ENCODE assay signal across 14 cellular contexts in genomic region chr4:186942745-186943606, GRCh38.
DNase-seq lines count a peak whose midpoint lies in the region; ATAC-seq, FAIRE-seq and TF ChIP-seq lines count a peak whose summit lies in the region.
"Had no signal": no experiment of that assay in that cellular context is flagged by ENCODE, and none has a peak within 500 bp of the region (broad histone marks: within the 10 kb centered on the region; RNA-seq: fewer than 3 reads in every experiment).

No MANE protein-coding gene starts in this region.

- POLR2A ChIA-PET in SK-N-SH (lab: Yijun Ruan, JAX) = no interaction called here

- WGBS in SK-N-SH (ENCODE audit: low lambda C conversion rate) = 40% methylated on average over 7 of the region's 7 CpGs
- 72% methylated on average over 7 of the region's 7 CpGs for WGBS in smooth muscle cell (ENCODE audit: low lambda C conversion rate)

- H3K9me3 ChIP-seq in SK-N-SH (no peaks in the 10 kb centered on the region), SJCRH30 (replicated peaks) (no peaks in the 10 kb centered on the region), smooth muscle cell (replicated peaks; ENCODE audit: low read depth) (no peaks in the 10 kb centered on the region)
- H3K9me3 ChIP-seq: psoas muscle had no signal

- H3K4me1 ChIP-seq in SK-N-SH (ENCODE audit: control insufficient read depth in 1 of 2, insufficient read depth in 2 of 2, low read depth in 1 of 2, low read length in 1 of 2) (no peaks in the 10 kb centered on the region; a peak in 1 of 4 replicates), SJCRH30 (peaks cover 11% of the 10 kb centered on the region), smooth muscle cell (ENCODE audit: low read depth) (peaks cover 1% of the 10 kb centered on the region)
- H3K4me1 ChIP-seq: psoas muscle had no signal

- no peak overlapping the region for H3K4me2 ChIP-seq in SK-N-SH
- H3K4me2 ChIP-seq in smooth muscle cell = no peak overlapping the region

- FAIRE-seq in RCC 7860 (lab: Jason Lieb, UNC) = no peak

- intact Hi-C loops in left cardiac atrium (cut with DNase I) = no loop called here

- no peak overlapping the region for H3K9ac ChIP-seq in SK-N-SH
- no peak overlapping the region for H3K9ac ChIP-seq in smooth muscle cell (ENCODE audit: low read depth)

- no peak for TF ChIP-seq RAD21 in SK-N-SH (IDR thresholded peaks at IDR 0.05; ENCODE audit: low read length)

- TF ChIP-seq EP300 in SK-N-SH (IDR thresholded peaks at IDR 0.05; ENCODE audit: borderline replicate concordance in 1 of 2, low read depth in 1 of 2, low read length in 1 of 2) = no peak

- H3K27ac ChIP-seq in SK-N-SH (ENCODE audit: low read depth in 2 of 2, low read length in 1 of 2) (no peak overlapping the region), SJCRH30 (no peak overlapping the region), smooth muscle cell (ENCODE audit: low read depth) (no peak overlapping the region)
- H3K27ac ChIP-seq: psoas muscle had no signal

- CTCF ChIA-PET in SK-N-SH (lab: Yijun Ruan, JAX) = no interaction called here

- no peak; the same call in 2 of the 3 replicates for ATAC-seq in SK-N-SH treated with all-trans-retinoic acid at 6 μM for 48 hours
- peak; percentile 40 to 53 for ATAC-seq in left cardiac atrium
- ATAC-seq: psoas muscle, T-cell had no signal

- H2AFZ ChIP-seq in SK-N-SH (ENCODE audit: low read depth) (no peak overlapping the region), smooth muscle cell (ENCODE audit: low read depth) (no peak overlapping the region)

- H3K27me3 ChIP-seq in SK-N-SH (ENCODE audit: insufficient read depth) = no peaks in the 10 kb centered on the region; the same call in 1 of the 2 replicates
- no peaks in the 10 kb centered on the region for H3K27me3 ChIP-seq in SJCRH30
- H3K27me3 ChIP-seq in smooth muscle cell (ENCODE audit: low read depth) = no peaks in the 10 kb centered on the region

- no peak overlapping the region for H3K4me3 ChIP-seq in SK-N-SH (ENCODE audit: low read depth in 2 of 2, low read length in 1 of 2)
- no peak overlapping the region for H3K4me3 ChIP-seq in SJCRH30
- no peak overlapping the region for H3K4me3 ChIP-seq in smooth muscle cell
- H3K4me3 ChIP-seq: psoas muscle had no signal

- H3K79me2 ChIP-seq in SK-N-SH (ENCODE audit: insufficient read depth) (no peaks in the 10 kb centered on the region), smooth muscle cell (ENCODE audit: low read depth) (no peaks in the 10 kb centered on the region)

- no peak for TF ChIP-seq CTCF in SK-N-SH (IDR thresholded peaks at IDR 0.05)
- TF ChIP-seq CTCF in smooth muscle cell (IDR thresholded peaks at IDR 0.05; ENCODE audit: borderline replicate concordance, insufficient read depth, poor library complexity, severe bottlenecking) = no peak

- no peaks in the 10 kb centered on the region for H3K36me3 ChIP-seq in SK-N-SH (replicated peaks in 1 of 2; ENCODE audit: control insufficient read depth in 1 of 2, insufficient read depth in 2 of 2, low read length in 1 of 2)
- H3K36me3 ChIP-seq in SJCRH30 = no peaks in the 10 kb centered on the region
- H3K36me3 ChIP-seq in smooth muscle cell (ENCODE audit: low read depth) = no peaks in the 10 kb centered on the region

- H3F3A ChIP-seq in SK-N-SH (replicated peaks; ENCODE audit: insufficient read depth) (no peaks in the 10 kb centered on the region), smooth muscle cell (ENCODE audit: low read depth) (no peaks in the 10 kb centered on the region)

- peak; percentile 33 for DNase-seq in SK-N-SH
- DNase-seq in SJCRH30 = peak; percentile 55 to 70
- peak; percentile 30 for DNase-seq in left cardiac atrium
- peak; percentile 6 for DNase-seq in smooth muscle cell (lab: John Stamatoyannopoulos, UW; ENCODE audit: unreplicated experiment)
- no peak for DNase-seq in activated CD4-positive, alpha-beta T cell treated with anti-CD3 and anti-CD28 coated beads, Interleukin-2, amount 50 U/mL, for 48 hours
- no peak for DNase-seq in cerebellar nuclear complex (lab: John Stamatoyannopoulos, UW)
- DNase-seq in RCC 7860 (ENCODE audit: low spot score) = no peak
- DNase-seq: activated CD4-positive, alpha-beta memory T cell treated with anti-CD3 and anti-CD28 coated beads for 36 hours; activated naive CD4-positive, alpha-beta T cell treated with anti-CD3 and anti-CD28 coated beads, Interleukin-2, amount 50 U/mL, for 16 hours; GF-D8; islet precursor cell; psoas muscle; T-cell had no signal

- H4K20me1 ChIP-seq in SK-N-SH (ENCODE audit: insufficient read depth) = no peaks in the 10 kb centered on the region
- H4K20me1 ChIP-seq in smooth muscle cell (ENCODE audit: low read depth) = no peaks in the 10 kb centered on the region

- H3K9me2 ChIP-seq in SK-N-SH = no peaks in the 10 kb centered on the region

TF ChIP-seq in SK-N-SH, 30 proteins besides CTCF, POLR2A, EP300 and RAD21 (continues in another document):
- no peak for TF ChIP-seq ELF1 (IDR thresholded peaks at IDR 0.05)
- TF ChIP-seq ZBTB33 (IDR thresholded peaks at IDR 0.05; ENCODE audit: borderline replicate concordance, low read depth) = no peak
- TF ChIP-seq FOXJ3 (CRISPR knock-in tag; IDR thresholded peaks at IDR 0.05) = no peak
- TF ChIP-seq IRF3 (IDR thresholded peaks at IDR 0.05; ENCODE audit: low read depth, low read length) = no peak
- TF ChIP-seq FOXM1 (IDR thresholded peaks at IDR 0.05; ENCODE audit: low read depth) = no peak
- no peak for TF ChIP-seq YY1 (IDR thresholded peaks at IDR 0.05; ENCODE audit: low read depth)

TF ChIP-seq in SK-N-SH treated with all-trans-retinoic acid at 6 μM for 48 hours, 23 proteins besides CTCF, POLR2A, EP300 and RAD21 (continues in another document):
- TF ChIP-seq TSHZ2 (CRISPR knock-in tag; IDR thresholded peaks at IDR 0.05) (no peak), GLIS3 (CRISPR knock-in tag; IDR thresholded peaks at IDR 0.05) (no peak), TCF4 (CRISPR knock-in tag; IDR thresholded peaks at IDR 0.05; ENCODE audit: borderline replicate concordance) (no peak), ZNF565 (CRISPR knock-in tag; conservative IDR thresholded peaks at IDR 0.05; ENCODE audit: low read depth) (no peak), CREB5 (CRISPR knock-in tag; IDR thresholded peaks at IDR 0.05; ENCODE audit: low read depth) (no peak), PATZ1 (CRISPR knock-in tag; IDR thresholded peaks at IDR 0.05; ENCODE audit: borderline replicate concordance) (no peak), ISL1 (CRISPR knock-in tag; IDR thresholded peaks at IDR 0.05) (no peak)

Comparison
In these comparisons a context has a peak if more than half of its experiments do, and no peak if none do; other contexts are left out.
1. DNase-seq: peak in SK-N-SH (single experiment), SJCRH30 (2 of 2), left cardiac atrium (single experiment) and smooth muscle cell (single experiment); none in activated CD4-positive, alpha-beta T cell treated with anti-CD3 and anti-CD28 coated beads, Interleukin-2, amount 50 U/mL, for 48 hours (0 of 2), cerebellar nuclear complex (0 of 2) and RCC 7860 (single experiment).